1 cellular context compared by ENCODE assay signal in the genomic region with DNA sequence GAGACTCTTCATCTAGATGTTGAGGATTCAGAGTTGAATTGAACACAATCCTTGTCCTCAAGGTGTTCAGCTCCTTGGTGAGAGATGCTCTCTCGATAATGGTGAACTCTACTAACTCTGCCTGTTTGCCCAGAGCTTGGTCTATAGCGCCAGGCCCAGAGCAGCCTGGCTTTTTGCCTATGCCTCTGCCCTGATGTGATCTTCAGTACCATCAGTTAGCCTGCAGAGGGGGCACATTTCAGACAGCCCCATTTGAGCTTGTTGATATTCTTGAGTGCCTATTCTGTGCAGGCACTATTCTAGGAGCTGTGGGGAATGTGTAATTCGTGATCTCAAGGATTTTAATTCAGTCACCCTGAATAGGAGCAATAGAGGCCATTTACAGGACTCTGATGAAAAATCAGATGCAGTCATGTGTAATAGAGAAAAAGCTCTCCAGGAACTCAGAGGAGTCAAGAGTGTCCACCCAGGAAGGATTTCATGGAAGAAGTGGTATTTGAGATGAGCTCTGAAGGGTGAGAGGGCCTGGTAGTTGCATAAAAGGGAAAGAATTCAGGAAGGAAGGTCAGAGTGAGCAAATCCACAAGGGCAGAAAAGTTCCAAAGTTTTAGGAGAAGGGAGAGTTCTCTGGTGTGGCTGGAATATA.
TF ChIP-seq lines count a peak whose summit lies in the region.

No MANE protein-coding gene starts in this region.

TF ChIP-seq in GM12878, 131 proteins besides CTCF, POLR2A, EP300 and RAD21:
- TF ChIP-seq, protein P1, sequence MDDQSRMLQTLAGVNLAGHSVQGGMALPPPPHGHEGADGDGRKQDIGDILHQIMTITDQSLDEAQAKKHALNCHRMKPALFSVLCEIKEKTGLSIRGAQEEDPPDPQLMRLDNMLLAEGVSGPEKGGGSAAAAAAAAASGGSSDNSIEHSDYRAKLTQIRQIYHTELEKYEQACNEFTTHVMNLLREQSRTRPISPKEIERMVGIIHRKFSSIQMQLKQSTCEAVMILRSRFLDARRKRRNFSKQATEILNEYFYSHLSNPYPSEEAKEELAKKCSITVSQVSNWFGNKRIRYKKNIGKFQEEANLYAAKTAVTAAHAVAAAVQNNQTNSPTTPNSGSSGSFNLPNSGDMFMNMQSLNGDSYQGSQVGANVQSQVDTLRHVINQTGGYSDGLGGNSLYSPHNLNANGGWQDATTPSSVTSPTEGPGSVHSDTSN (IDR thresholded peaks at IDR 0.05; ENCODE audit: insufficient replicate concordance, low read depth, low read length) = no peak
- TF ChIP-seq, protein P2, sequence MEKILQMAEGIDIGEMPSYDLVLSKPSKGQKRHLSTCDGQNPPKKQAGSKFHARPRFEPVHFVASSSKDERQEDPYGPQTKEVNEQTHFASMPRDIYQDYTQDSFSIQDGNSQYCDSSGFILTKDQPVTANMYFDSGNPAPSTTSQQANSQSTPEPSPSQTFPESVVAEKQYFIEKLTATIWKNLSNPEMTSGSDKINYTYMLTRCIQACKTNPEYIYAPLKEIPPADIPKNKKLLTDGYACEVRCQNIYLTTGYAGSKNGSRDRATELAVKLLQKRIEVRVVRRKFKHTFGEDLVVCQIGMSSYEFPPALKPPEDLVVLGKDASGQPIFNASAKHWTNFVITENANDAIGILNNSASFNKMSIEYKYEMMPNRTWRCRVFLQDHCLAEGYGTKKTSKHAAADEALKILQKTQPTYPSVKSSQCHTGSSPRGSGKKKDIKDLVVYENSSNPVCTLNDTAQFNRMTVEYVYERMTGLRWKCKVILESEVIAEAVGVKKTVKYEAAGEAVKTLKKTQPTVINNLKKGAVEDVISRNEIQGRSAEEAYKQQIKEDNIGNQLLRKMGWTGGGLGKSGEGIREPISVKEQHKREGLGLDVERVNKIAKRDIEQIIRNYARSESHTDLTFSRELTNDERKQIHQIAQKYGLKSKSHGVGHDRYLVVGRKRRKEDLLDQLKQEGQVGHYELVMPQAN (conservative IDR thresholded peaks at IDR 0.05) = no peak
- no peak for TF ChIP-seq MYB (IDR thresholded peaks at IDR 0.05; ENCODE audit: borderline replicate concordance, low read depth, low read length)
- TF ChIP-seq, protein P3, sequence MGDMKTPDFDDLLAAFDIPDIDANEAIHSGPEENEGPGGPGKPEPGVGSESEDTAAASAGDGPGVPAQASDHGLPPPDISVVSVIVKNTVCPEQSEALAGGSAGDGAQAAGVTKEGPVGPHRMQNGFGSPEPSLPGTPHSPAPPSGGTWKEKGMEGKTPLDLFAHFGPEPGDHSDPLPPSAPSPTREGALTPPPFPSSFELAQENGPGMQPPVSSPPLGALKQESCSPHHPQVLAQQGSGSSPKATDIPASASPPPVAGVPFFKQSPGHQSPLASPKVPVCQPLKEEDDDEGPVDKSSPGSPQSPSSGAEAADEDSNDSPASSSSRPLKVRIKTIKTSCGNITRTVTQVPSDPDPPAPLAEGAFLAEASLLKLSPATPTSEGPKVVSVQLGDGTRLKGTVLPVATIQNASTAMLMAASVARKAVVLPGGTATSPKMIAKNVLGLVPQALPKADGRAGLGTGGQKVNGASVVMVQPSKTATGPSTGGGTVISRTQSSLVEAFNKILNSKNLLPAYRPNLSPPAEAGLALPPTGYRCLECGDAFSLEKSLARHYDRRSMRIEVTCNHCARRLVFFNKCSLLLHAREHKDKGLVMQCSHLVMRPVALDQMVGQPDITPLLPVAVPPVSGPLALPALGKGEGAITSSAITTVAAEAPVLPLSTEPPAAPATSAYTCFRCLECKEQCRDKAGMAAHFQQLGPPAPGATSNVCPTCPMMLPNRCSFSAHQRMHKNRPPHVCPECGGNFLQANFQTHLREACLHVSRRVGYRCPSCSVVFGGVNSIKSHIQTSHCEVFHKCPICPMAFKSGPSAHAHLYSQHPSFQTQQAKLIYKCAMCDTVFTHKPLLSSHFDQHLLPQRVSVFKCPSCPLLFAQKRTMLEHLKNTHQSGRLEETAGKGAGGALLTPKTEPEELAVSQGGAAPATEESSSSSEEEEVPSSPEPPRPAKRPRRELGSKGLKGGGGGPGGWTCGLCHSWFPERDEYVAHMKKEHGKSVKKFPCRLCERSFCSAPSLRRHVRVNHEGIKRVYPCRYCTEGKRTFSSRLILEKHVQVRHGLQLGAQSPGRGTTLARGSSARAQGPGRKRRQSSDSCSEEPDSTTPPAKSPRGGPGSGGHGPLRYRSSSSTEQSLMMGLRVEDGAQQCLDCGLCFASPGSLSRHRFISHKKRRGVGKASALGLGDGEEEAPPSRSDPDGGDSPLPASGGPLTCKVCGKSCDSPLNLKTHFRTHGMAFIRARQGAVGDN (IDR thresholded peaks at IDR 0.05) = no peak
- no peak for TF ChIP-seq TCF7 (IDR thresholded peaks at IDR 0.05; ENCODE audit: borderline replicate concordance)
- TF ChIP-seq EZH2 (IDR thresholded peaks at IDR 0.05; ENCODE audit: borderline replicate concordance, control insufficient read depth, low read depth, low read length) = no peak
- TF ChIP-seq ZNF207 (IDR thresholded peaks at IDR 0.05; ENCODE audit: borderline replicate concordance) = no peak
- no peak for TF ChIP-seq MTA2 (IDR thresholded peaks at IDR 0.05; ENCODE audit: low read depth)
- no peak for TF ChIP-seq NR2F1 (conservative IDR thresholded peaks at IDR 0.05)
- no peak for TF ChIP-seq MXI1 (IDR thresholded peaks at IDR 0.05; ENCODE audit: low read depth, low read length)
- no peak for TF ChIP-seq TAF1 (IDR thresholded peaks at IDR 0.05; ENCODE audit: borderline replicate concordance, low read depth, low read length)
- TF ChIP-seq, protein P4, sequence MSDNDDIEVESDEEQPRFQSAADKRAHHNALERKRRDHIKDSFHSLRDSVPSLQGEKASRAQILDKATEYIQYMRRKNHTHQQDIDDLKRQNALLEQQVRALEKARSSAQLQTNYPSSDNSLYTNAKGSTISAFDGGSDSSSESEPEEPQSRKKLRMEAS (IDR thresholded peaks at IDR 0.05; ENCODE audit: low read depth, low read length) = no peak
- TF ChIP-seq, protein P5, sequence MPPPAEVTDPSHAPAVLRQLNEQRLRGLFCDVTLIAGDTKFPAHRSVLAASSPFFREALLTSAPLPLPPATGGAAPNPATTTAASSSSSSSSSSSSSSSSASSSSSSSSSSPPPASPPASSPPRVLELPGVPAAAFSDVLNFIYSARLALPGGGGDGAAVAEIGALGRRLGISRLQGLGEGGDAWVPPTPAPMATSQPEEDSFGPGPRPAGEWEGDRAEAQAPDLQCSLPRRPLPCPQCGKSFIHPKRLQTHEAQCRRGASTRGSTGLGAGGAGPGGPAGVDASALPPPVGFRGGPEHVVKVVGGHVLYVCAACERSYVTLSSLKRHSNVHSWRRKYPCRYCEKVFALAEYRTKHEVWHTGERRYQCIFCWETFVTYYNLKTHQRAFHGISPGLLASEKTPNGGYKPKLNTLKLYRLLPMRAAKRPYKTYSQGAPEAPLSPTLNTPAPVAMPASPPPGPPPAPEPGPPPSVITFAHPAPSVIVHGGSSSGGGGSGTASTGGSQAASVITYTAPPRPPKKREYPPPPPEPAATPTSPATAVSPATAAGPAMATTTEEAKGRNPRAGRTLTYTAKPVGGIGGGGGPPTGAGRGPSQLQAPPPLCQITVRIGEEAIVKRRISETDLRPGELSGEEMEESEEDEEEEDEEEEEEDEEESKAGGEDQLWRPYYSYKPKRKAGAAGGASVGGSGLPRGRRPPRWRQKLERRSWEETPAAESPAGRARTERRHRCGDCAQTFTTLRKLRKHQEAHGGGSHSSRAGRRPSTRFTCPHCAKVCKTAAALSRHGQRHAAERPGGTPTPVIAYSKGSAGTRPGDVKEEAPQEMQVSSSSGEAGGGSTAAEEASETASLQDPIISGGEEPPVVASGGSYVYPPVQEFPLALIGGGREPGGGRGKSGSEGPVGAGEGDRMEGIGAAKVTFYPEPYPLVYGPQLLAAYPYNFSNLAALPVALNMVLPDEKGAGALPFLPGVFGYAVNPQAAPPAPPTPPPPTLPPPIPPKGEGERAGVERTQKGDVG (CRISPR knock-in tag; IDR thresholded peaks at IDR 0.05) = no peak
- no peak for TF ChIP-seq TCF12 (IDR thresholded peaks at IDR 0.05; ENCODE audit: low read depth, low read length)
- TF ChIP-seq SPI1 (IDR thresholded peaks at IDR 0.05; ENCODE audit: borderline replicate concordance, insufficient read depth, low read depth, low read length) = no peak
